ENCODE assay signal across 1 cellular context in genomic region chr6:8137529-8137939, GRCh38.
TF ChIP-seq lines count a peak whose summit lies in the region.

No MANE protein-coding gene starts in this region.

TF ChIP-seq in HepG2, 621 proteins besides CTCF, POLR2A, EP300 and RAD21 (continued from another document and continues in another):
- TF ChIP-seq ZNF644 (CRISPR knock-in tag; IDR thresholded peaks at IDR 0.05; ENCODE audit: low read depth) (peak; percentile 74), IRF9 (CRISPR knock-in tag; IDR thresholded peaks at IDR 0.05; ENCODE audit: borderline replicate concordance) (peak; percentile 52; the same call in 1 of the 2 replicates), FOXJ3 (CRISPR knock-in tag; IDR thresholded peaks at IDR 0.05; ENCODE audit: borderline replicate concordance) (peak; percentile 54; the same call in 1 of the 2 replicates), AFF4 (CRISPR knock-in tag; IDR thresholded peaks at IDR 0.05) (0 out of 2 replicates have a peak, but pooled peaks have one; percentile 45), TERF1 (CRISPR knock-in tag; IDR thresholded peaks at IDR 0.05) (no peak), RCOR2 (CRISPR knock-in tag; IDR thresholded peaks at IDR 0.05) (peak; percentile 87; the same call in 1 of the 2 replicates), ZNF800 (CRISPR knock-in tag; IDR thresholded peaks at IDR 0.05) (0 out of 2 replicates have a peak, but pooled peaks have one; percentile 25), MYC (CRISPR knock-in tag; IDR thresholded peaks at IDR 0.05; ENCODE audit: borderline replicate concordance) (no peak), ESRRA (CRISPR knock-in tag; IDR thresholded peaks at IDR 0.05; ENCODE audit: low read depth) (peak; percentile 53; the same call in 1 of the 2 replicates), ELF1 (CRISPR knock-in tag; IDR thresholded peaks at IDR 0.05) (0 out of 2 replicates have a peak, but pooled peaks have one; percentile 17), ARID4A (CRISPR knock-in tag; IDR thresholded peaks at IDR 0.05; ENCODE audit: borderline replicate concordance) (peak; percentile 44; the same call in 1 of the 2 replicates), ARNTL (CRISPR knock-in tag; IDR thresholded peaks at IDR 0.05) (0 out of 2 replicates have a peak, but pooled peaks have one; percentile 24), IKZF4 (CRISPR knock-in tag; IDR thresholded peaks at IDR 0.05; ENCODE audit: borderline replicate concordance, low read depth, not compliant biosample characterization) (no peak), RELA (CRISPR knock-in tag; IDR thresholded peaks at IDR 0.05) (no peak), SAP130 (CRISPR knock-in tag; IDR thresholded peaks at IDR 0.05; ENCODE audit: low read depth) (peak; percentile 70), ZNF18 (CRISPR knock-in tag; IDR thresholded peaks at IDR 0.05; ENCODE audit: insufficient replicate concordance) (no peak), NR2F6 (IDR thresholded peaks at IDR 0.05) (peak; percentile 76), NR2F6 (CRISPR knock-in tag; IDR thresholded peaks at IDR 0.05) (peak; percentile 55; the same call in 1 of the 2 replicates), ZHX2 (IDR thresholded peaks at IDR 0.05; ENCODE audit: low read depth) (peak; percentile 70; the same call in 1 of the 2 replicates), ZHX2 (CRISPR knock-in tag; IDR thresholded peaks at IDR 0.05; ENCODE audit: borderline replicate concordance) (no peak), MBD4 (IDR thresholded peaks at IDR 0.05; ENCODE audit: borderline replicate concordance, low read length) (peak; percentile 38; the same call in 1 of the 2 replicates), ZBTB43 (CRISPR knock-in tag; conservative IDR thresholded peaks at IDR 0.05) (no peak; the same call in 1 of the 2 replicates), THRA (CRISPR knock-in tag; IDR thresholded peaks at IDR 0.05; ENCODE audit: borderline replicate concordance) (0 out of 2 replicates have a peak, but pooled peaks have one; percentile 54), ZNF160 (CRISPR knock-in tag; IDR thresholded peaks at IDR 0.05) (0 out of 2 replicates have a peak, but pooled peaks have one; percentile 34), TBX3 (IDR thresholded peaks at IDR 0.05; ENCODE audit: borderline replicate concordance) (peak; percentile 44; the same call in 1 of the 2 replicates), ZSCAN30 (CRISPR knock-in tag; IDR thresholded peaks at IDR 0.05) (no peak), SALL1 (CRISPR knock-in tag; IDR thresholded peaks at IDR 0.05) (peak; percentile 88), ZNF234 (CRISPR knock-in tag; conservative IDR thresholded peaks at IDR 0.05) (no peak), MXI1 (IDR thresholded peaks at IDR 0.05; ENCODE audit: borderline replicate concordance, low read depth, low read length) (peak; percentile 50; the same call in 1 of the 3 replicates), NFRKB (IDR thresholded peaks at IDR 0.05) (no peak)
